18 cellular contexts compared by ENCODE assay signal in the genomic region with DNA sequence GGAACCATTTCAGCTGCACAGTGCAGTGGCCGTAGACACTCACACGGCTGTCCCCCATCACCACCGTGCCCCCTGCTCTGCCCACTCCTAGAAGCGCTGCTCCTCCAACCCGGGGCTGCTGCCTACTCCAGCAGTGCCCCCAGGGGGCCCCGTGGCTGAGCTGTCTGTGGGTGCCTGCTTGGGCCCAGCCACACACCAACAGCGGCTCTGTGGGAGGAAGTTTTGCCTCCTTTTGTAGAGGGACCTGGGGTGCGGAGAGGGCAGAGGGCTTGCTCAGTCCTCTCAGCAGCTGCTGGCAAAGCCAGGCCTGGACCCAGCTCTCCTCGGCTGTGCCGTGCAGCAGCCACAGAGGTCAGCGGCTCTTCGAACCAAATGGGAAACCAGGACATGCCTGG. TPM values are rescaled to one million over a fixed set of nuclear protein-coding genes. Genes with fewer than 3 reads are reported as not detected.
DNase-seq lines count a peak whose midpoint lies in the region; ATAC-seq, FAIRE-seq and TF ChIP-seq lines count a peak whose summit lies in the region.
"Had no signal": no experiment of that assay in that cellular context is flagged by ENCODE, and none has a peak within 500 bp of the region (broad histone marks: within the 10 kb centered on the region; RNA-seq: fewer than 3 reads in every experiment).

No MANE protein-coding gene starts in this region.

- H3K27me3 ChIP-seq in GM23338 (ENCODE audit: insufficient read depth) (no peaks in the 10 kb centered on the region), HepG2 (ENCODE audit: control insufficient read depth in 1 of 2, insufficient read depth in 2 of 2, low read length in 2 of 2) (peaks cover 0 to 7% of the 10 kb centered on the region in 2 experiments; a peak in 1 of 5 replicates), spleen (replicated peaks in 1 of 7) (peaks cover 0 to 37% (median 3%) of the 10 kb centered on the region in 7 donors), A673 (replicated peaks; ENCODE audit: insufficient read depth, low read depth, low read length, poor library complexity) (peaks cover 4% of the 10 kb centered on the region)

- no peaks in the 10 kb centered on the region for H3F3A ChIP-seq in GM23338 (replicated peaks; ENCODE audit: low read depth)

- H4K20me1 ChIP-seq in GM23338 (replicated peaks; ENCODE audit: insufficient read depth) = no peaks in the 10 kb centered on the region
- H4K20me1 ChIP-seq in HepG2 (ENCODE audit: insufficient read depth, low read length) = no peaks in the 10 kb centered on the region

- no peak for FAIRE-seq in HepG2 (lab: Jason Lieb, UNC)
- FAIRE-seq: A204.1, GM12892, H54 had no signal

- no peaks in the 10 kb centered on the region for H3K79me2 ChIP-seq in GM23338 (replicated peaks; ENCODE audit: insufficient read depth)
- H3K79me2 ChIP-seq in HepG2 (ENCODE audit: insufficient read depth, low read length) = no peaks in the 10 kb centered on the region

- 0 out of 2 replicates have a peak overlapping the region, but pooled peaks have one; percentile 4 for H3K9ac ChIP-seq in HepG2 (ENCODE audit: insufficient read depth, low read depth, low read length)

- H3K4me3 ChIP-seq in GM23338 (no peak overlapping the region), HepG2 (replicated peaks in 1 of 3; ENCODE audit: insufficient read depth in 1 of 3, low read depth in 2 of 3, low read length in 3 of 3) (peak overlapping the region in 2 of 3 experiments; percentile 9 to 56; a peak in 1 of 6 replicates), spleen (no peak overlapping the region), A673 (ENCODE audit: low read depth, low read length, poor library complexity, severe bottlenecking) (no peak overlapping the region)
- H3K4me3 ChIP-seq: MG63, SJCRH30 had no signal

- H3K9me2 ChIP-seq in GM23338 (ENCODE audit: insufficient read depth) = no peaks in the 10 kb centered on the region

- H3K4me1 ChIP-seq in GM23338 (ENCODE audit: insufficient read depth) (no peaks in the 10 kb centered on the region), HepG2 (ENCODE audit: insufficient read depth, low read length) (peaks cover 53% of the 10 kb centered on the region), spleen (no peaks in the 10 kb centered on the region), A673 (ENCODE audit: insufficient read depth, low read length, poor library complexity, severe bottlenecking) (no peaks in the 10 kb centered on the region)
- H3K4me1 ChIP-seq: SJCRH30 had no signal

- no peaks in the 10 kb centered on the region for H3K4me1 Mint-ChIP-seq in activated naive CD4-positive, alpha-beta T cell treated with anti-CD3 and anti-CD28 coated beads, Interleukin-2, amount 10 ng/mL, durations not matched to agents 7 days and 5 days
- H3K4me1 Mint-ChIP-seq in GM23338 = no peaks in the 10 kb centered on the region

- peaks cover 2% of the 10 kb centered on the region for H3K9me3 Mint-ChIP-seq in activated naive CD4-positive, alpha-beta T cell treated with anti-CD3 and anti-CD28 coated beads, Interleukin-2, amount 10 ng/mL, durations not matched to agents 7 days and 5 days
- no peaks in the 10 kb centered on the region for H3K9me3 Mint-ChIP-seq in GM23338

- peaks cover 2% of the 10 kb centered on the region for H3K36me3 Mint-ChIP-seq in activated naive CD4-positive, alpha-beta T cell treated with anti-CD3 and anti-CD28 coated beads, Interleukin-2, amount 10 ng/mL, durations not matched to agents 7 days and 5 days
- no peaks in the 10 kb centered on the region for H3K36me3 Mint-ChIP-seq in GM23338 (ENCODE audit: low read depth)

- peak in 1 of 2 experiments; percentile 23; a peak in 1 of 4 replicates for TF ChIP-seq CTCF in GM23338 (conservative IDR thresholded peaks at IDR 0.05; ENCODE audit: low read depth in 2 of 2)
- peak; percentile 35 for TF ChIP-seq CTCF in HepG2 (CRISPR knock-in tag; IDR thresholded peaks at IDR 0.05)
- no peak for TF ChIP-seq CTCF in spleen (IDR thresholded peaks at IDR 0.05 in 8 of 11, conservative IDR thresholded peaks at IDR 0.05 in 3 of 11)
- no peak for TF ChIP-seq CTCF in A673 (conservative IDR thresholded peaks at IDR 0.05; ENCODE audit: low read depth, low read length)

- TF ChIP-seq RAD21 in HepG2 (CRISPR knock-in tag; IDR thresholded peaks at IDR 0.05) = no peak

- intact Hi-C loops in HepG2 (cut with micrococcal nuclease; ENCODE audit: unreplicated experiment) = no loop called here
- intact Hi-C loops in spleen (cut with DNase I; ENCODE audit: low total_unique reads) = no loop called here
- intact Hi-C loops in A673 (cut with micrococcal nuclease; ENCODE audit: unreplicated experiment) = no loop called here

- in situ Hi-C loops in HepG2 (cut with HindIII; ENCODE audit: extremely low pct_ligation_motif_present, low pct_unique_long_range_greater_than_20kb) = loop anchor here (5.0 kb wide), 1 partner anchor 38 kb away; no protein-coding TSS in a partner anchor

- no peaks in the 10 kb centered on the region for H3K36me3 ChIP-seq in GM23338 (ENCODE audit: insufficient read depth)
- H3K36me3 ChIP-seq in HepG2 (replicated peaks in 1 of 2; ENCODE audit: control insufficient read depth in 1 of 2, insufficient read depth in 2 of 2, low read length in 2 of 2) = no peaks in the 10 kb centered on the region
- peaks cover 0 to 51% (median 26%) of the 10 kb centered on the region in 6 donors for H3K36me3 ChIP-seq in spleen
- H3K36me3 ChIP-seq in A673 (ENCODE audit: insufficient read depth, low read length, poor library complexity, severe bottlenecking) = no peaks in the 10 kb centered on the region
- H3K36me3 ChIP-seq: MG63, SJCRH30 had no signal

- peak; percentile 4 for DNase-seq in activated naive CD4-positive, alpha-beta T cell treated with anti-CD3 and anti-CD28 coated beads, Interleukin-2, amount 50 U/mL, for 16 hours
- DNase-seq in activated naive CD4-positive, alpha-beta T cell treated with anti-CD3 and anti-CD28 coated beads, Interleukin-2, amount 10 ng/mL, durations not matched to agents 7 days and 5 days = no peak
- no peak for DNase-seq in GM23338 (ENCODE audit: low spot score)
- no peak for DNase-seq in HepG2 (ENCODE audit: low spot score)
- peak; percentile 62 for DNase-seq in spleen
- DNase-seq in activated gamma-delta T cell treated with Interleukin-2 at 50 U/mL for 16 hours = no peak
- no peak for DNase-seq in A673 (ENCODE audit: low spot score)
- DNase-seq: C1 segment of cervical spinal cord; MG63; NCI-H1105 treated with DMSO at 0.1 percent for 48 hours; NCI-H187; NCI-H446; NK-92 treated with Interleukin-12 subunit alpha and Interleukin-12 subunit beta, amount 100 ng/mL, for 24 hours had no signal

- H3K4me2 ChIP-seq in GM23338 (no peak overlapping the region), HepG2 (ENCODE audit: low read depth, low read length) (peak overlapping the region; percentile 77)

- CTCF ChIA-PET in activated naive CD4-positive, alpha-beta T cell treated with anti-CD3 and anti-CD28 coated beads, Interleukin-2, amount 10 ng/mL, durations not matched to agents 7 days and 5 days (lab: Charles Lee) = no interaction called here
- CTCF ChIA-PET in HepG2 (lab: Yijun Ruan, JAX; ENCODE audit: low intra/inter-chr PET ratio, low total read pairs) (no interaction called here), A673 (lab: Charles Lee) (no interaction called here)

- no peak for TF ChIP-seq EP300 in HepG2 (IDR thresholded peaks at IDR 0.05; ENCODE audit: low read depth in 2 of 2, low read length in 2 of 2)
- no peak for TF ChIP-seq EP300 in HepG2 (CRISPR knock-in tag; IDR thresholded peaks at IDR 0.05; ENCODE audit: borderline replicate concordance)

- H3K27me3 Mint-ChIP-seq in activated naive CD4-positive, alpha-beta T cell treated with anti-CD3 and anti-CD28 coated beads, Interleukin-2, amount 10 ng/mL, durations not matched to agents 7 days and 5 days = peaks cover 24% of the 10 kb centered on the region
- H3K27me3 Mint-ChIP-seq in GM23338 (ENCODE audit: insufficient read depth, low read depth, poor library complexity) = peaks cover 14% of the 10 kb centered on the region

- H3K9me3 ChIP-seq in HepG2 (ENCODE audit: low read length) (no peaks in the 10 kb centered on the region), spleen (peaks cover 0 to 3% (median 0%) of the 10 kb centered on the region in 8 donors), A673 (ENCODE audit: low read depth, low read length, poor library complexity, severe bottlenecking) (no peaks in the 10 kb centered on the region)
- H3K9me3 ChIP-seq: MG63, SJCRH30 had no signal

- POLR2A ChIA-PET in HepG2 (lab: Yijun Ruan, JAX) (interaction anchor here (1.3 to 1.9 kb wide), 2 partner anchors 13 to 39 kb away, joined by 4 to 10 read pairs; no protein-coding TSS in a partner anchor), A673 (lab: Charles Lee; ENCODE audit: low non-redundant PET) (no interaction called here)

- no peak overlapping the region for H3K27ac Mint-ChIP-seq in activated naive CD4-positive, alpha-beta T cell treated with anti-CD3 and anti-CD28 coated beads, Interleukin-2, amount 10 ng/mL, durations not matched to agents 7 days and 5 days
- H3K27ac Mint-ChIP-seq in GM23338 = no peak overlapping the region

- no peak overlapping the region for H3K27ac ChIP-seq in GM23338 (ENCODE audit: low read depth)
- H3K27ac ChIP-seq in HepG2 (ENCODE audit: extremely low read length, insufficient read depth, low read length) = no peak overlapping the region
- H3K27ac ChIP-seq in spleen = no peak overlapping the region
- no peak overlapping the region for H3K27ac ChIP-seq in A673 (ENCODE audit: low read depth, low read length, poor library complexity, severe bottlenecking)
- H3K27ac ChIP-seq: SJCRH30 had no signal

- WGBS in HepG2 (ENCODE audit: low lambda C conversion rate) = 64% methylated on average over 7 of the region's 12 CpGs
- 74 to 87% (median 80%) methylated on average over 9 to 12 of the region's 12 CpGs for WGBS in spleen, 5 donors

- no peak for TF ChIP-seq POLR2A in HepG2 (IDR thresholded peaks at IDR 0.05; ENCODE audit: insufficient read depth in 1 of 2, low read depth in 2 of 2, low read length in 2 of 2)
- TF ChIP-seq POLR2A in spleen (IDR thresholded peaks at IDR 0.05) = no peak

- H2AFZ ChIP-seq in GM23338 (peak overlapping the region; percentile 81; the same call in 1 of the 2 replicates), HepG2 (ENCODE audit: low read length) (peak overlapping the region; percentile 29)

- no peak overlapping the region for H3K4me3 Mint-ChIP-seq in activated naive CD4-positive, alpha-beta T cell treated with anti-CD3 and anti-CD28 coated beads, Interleukin-2, amount 10 ng/mL, durations not matched to agents 7 days and 5 days
- H3K4me3 Mint-ChIP-seq in GM23338 = no peak overlapping the region

- no TSS peak for BruUV-seq in HepG2 (replicated peaks; lab: Mats Ljungman, UMichigan)
- no TSS peak for BruUV-seq in A673 (replicated peaks; lab: Mats Ljungman, UMichigan)

- ATAC-seq in GM23338 (peak; percentile 8; the same call in 1 of the 3 replicates), HepG2 (peak; percentile 47)

RNA-seq across cellular contexts. Expression of a gene that starts 11.4 kb away (rescaled TPM):
- total RNA-seq in GM23338 (2014; rRNA removed; shearing (Covaris generic)) = 4.4 and 6.8 TPM in 2 replicates
- polyA plus RNA-seq in GM23338 (2016; fragmentation: Nextera tagmentation; extraction: Ambion mirVana) = 0.95 and 1.2 TPM in 2 replicates
- 3.9 and 4.8 TPM in 2 replicates for total RNA-seq in HepG2 (2016; rRNA removed; fragmentation: Illumina TruSeq; extraction: Trizol)
- total RNA-seq in HepG2 (2016; cell fraction: cytosol; rRNA removed; fragmentation: Illumina TruSeq; extraction: Trizol; ENCODE audit: low read depth) = 0.97 and 1.1 TPM in 2 replicates
- 3.1 and 4.8 TPM in 2 replicates for total RNA-seq in HepG2 (2016; cell fraction: insoluble cytoplasmic fraction; rRNA removed; fragmentation: Illumina TruSeq; extraction: Trizol)
- 3.5 and 4.4 TPM in 2 replicates for total RNA-seq in HepG2 (2016; cell fraction: membrane; rRNA removed; fragmentation: Illumina TruSeq; extraction: Trizol)
- 5.2 and 5.7 TPM in 2 replicates for total RNA-seq in HepG2 (2016; cell fraction: nucleus; rRNA removed; fragmentation: Illumina TruSeq; extraction: Trizol)
- 16.5 and 24.3 TPM in 2 replicates for polyA plus RNA-seq in HepG2 (2011; rRNA removed)
- polyA plus RNA-seq in HepG2 (2011; cell fraction: cytosol; rRNA removed) = 17.5 and 19.8 TPM in 2 replicates
- polyA plus RNA-seq in HepG2 (2011; cell fraction: nucleus; rRNA removed) = 25.9 and 31.8 TPM in 2 replicates
- 24.1 and 27.1 TPM in 2 replicates for polyA plus RNA-seq in HepG2 (2012)
- 0.99 and 1.3 TPM in 2 replicates for polyA plus RNA-seq in HepG2 (2016; cell fraction: cytosol; fragmentation: Illumina TruSeq; extraction: Trizol; ENCODE audit: low read depth)
- 4.4 and 5.5 TPM in 2 replicates for polyA plus RNA-seq in HepG2 (2016; cell fraction: insoluble cytoplasmic fraction; fragmentation: Illumina TruSeq; extraction: Trizol; ENCODE audit: low read depth)
- polyA plus RNA-seq in HepG2 (2016; cell fraction: membrane; fragmentation: Illumina TruSeq; extraction: Trizol; ENCODE audit: low read depth) = 2.9 and 3.4 TPM in 2 replicates
- polyA plus RNA-seq in HepG2 (2016; cell fraction: nucleus; fragmentation: Illumina TruSeq; extraction: Trizol; ENCODE audit: insufficient read depth, low read depth) = 10.0 TPM in 2 replicates
- polyA minus RNA-seq in HepG2 (2011; rRNA and poly(A)+ RNA removed; ENCODE audit: low replicate concordance) = 3.8 and 34.5 TPM in 2 replicates
- polyA minus RNA-seq in HepG2 (2011; cell fraction: cytosol; rRNA and poly(A)+ RNA removed) = 16.0 and 20.9 TPM in 2 replicates
- 10.4 and 13.4 TPM in 2 replicates for polyA minus RNA-seq in HepG2 (2011; cell fraction: nucleus; rRNA and poly(A)+ RNA removed)
- 1 to 10 TPM; 1.3 to 4.9 (median 3.4) TPM for total RNA-seq in spleen
- under 1 TPM; 0.24 to 0.86 (median 0.26) TPM for polyA plus RNA-seq in spleen
- total RNA-seq in A673 (2021) = 1.5 and 3.1 TPM in 2 replicates
- total RNA-seq: OCI-LY7, SJCRH30 had no signal

Comparison
In these comparisons a context has a peak if more than half of its experiments do, and no peak if none do; other contexts are left out.
1. DNase-seq: peak in activated naive CD4-positive, alpha-beta T cell treated with anti-CD3 and anti-CD28 coated beads, Interleukin-2, amount 50 U/mL, for 16 hours (single experiment) and spleen (single experiment); none in activated naive CD4-positive, alpha-beta T cell treated with anti-CD3 and anti-CD28 coated beads, Interleukin-2, amount 10 ng/mL, durations not matched to agents 7 days and 5 days (single experiment), GM23338 (single experiment), HepG2 (single experiment), activated gamma-delta T cell treated with Interleukin-2 at 50 U/mL for 16 hours (single experiment) and A673 (single experiment).
2. H3K4me3 ChIP-seq: peak in HepG2 (2 of 3); none in GM23338 (single experiment), spleen (0 of 8) and A673 (single experiment).